1 cellular context compared by ENCODE assay signal in genomic region chr6:36839819-36840379, GRCh38.
TF ChIP-seq lines count a peak whose summit lies in the region.

No MANE protein-coding gene starts in this region.

TF ChIP-seq in endothelial cell of umbilical vein, 7 proteins besides CTCF, POLR2A, EP300 and RAD21:
- TF ChIP-seq GATA2 (IDR thresholded peaks at IDR 0.05; ENCODE audit: insufficient read depth, insufficient read length, low read depth, low read length), result no peak
- no peak for TF ChIP-seq EZH2 (IDR thresholded peaks at IDR 0.05; ENCODE audit: borderline replicate concordance, low read depth, low read length, severe bottlenecking)
- TF ChIP-seq JUN (IDR thresholded peaks at IDR 0.05; ENCODE audit: borderline replicate concordance, insufficient read depth, insufficient read length, low read depth), result no peak
- no peak for TF ChIP-seq MAX (IDR thresholded peaks at IDR 0.05; ENCODE audit: insufficient read depth, insufficient read length)
- TF ChIP-seq FOS (IDR thresholded peaks at IDR 0.05; ENCODE audit: borderline replicate concordance, insufficient read depth, low read length), result no peak
- no peak for TF ChIP-seq POLR2AphosphoS5 (IDR thresholded peaks at IDR 0.05; ENCODE audit: insufficient read depth, low read depth, low read length)
